ENCODE assay signal across 31 cellular contexts in genomic region chr4:126130200-126130599, GRCh38.
"Had no signal": no experiment of that assay in that cellular context is flagged by ENCODE, and none has a peak within 500 bp of the region (broad histone marks: within the 10 kb centered on the region; RNA-seq: fewer than 3 reads in every experiment).

No MANE protein-coding gene starts in this region.

- H3K27me3 Mint-ChIP-seq: naive thymus-derived CD4-positive, alpha-beta T cell; progenitor cell of endocrine pancreas; stimulated activated memory B cell treated with anti-CD40 and anti-IgM and Interleukin-4, amounts not matched to agents 10 μg/mL and 1 μg/mL and 100 μg/mL, for 72 hours; stimulated activated naive CD8-positive, alpha-beta T cell treated with anti-CD3 and anti-CD28 coated beads, Interleukin-15, amount 100 ng/mL, for 72 hours had no signal

- H3K9me3 ChIP-seq: ovary, psoas muscle, right lobe of liver, suprapubic skin, testis, tibial artery, transverse colon, upper lobe of left lung, uterus had no signal

- H3K4me2 ChIP-seq: neural progenitor cell, smooth muscle cell had no signal

- H3K4me3 Mint-ChIP-seq: naive thymus-derived CD4-positive, alpha-beta T cell; natural killer cell; nephron; neural progenitor cell; stimulated activated memory B cell treated with anti-CD40 and anti-IgM and Interleukin-4, amounts not matched to agents 10 μg/mL and 1 μg/mL and 100 μg/mL, for 72 hours; stimulated activated naive CD8-positive, alpha-beta T cell treated with anti-CD3 and anti-CD28 coated beads, Interleukin-15, amount 100 ng/mL, for 72 hours had no signal

- H2AFZ ChIP-seq: neural progenitor cell, parathyroid adenoma had no signal

- H3K4me3 ChIP-seq: neural progenitor cell, ovary, psoas muscle, right lobe of liver, skin epidermis, smooth muscle cell, spleen, suprapubic skin, testis, tibial artery, transverse colon, upper lobe of left lung, uterus had no signal

- H3K27ac ChIP-seq: neural progenitor cell, ovary, parathyroid adenoma, psoas muscle, right lobe of liver, skin epidermis, spleen, suprapubic skin, testis, tibial artery, transverse colon, upper lobe of left lung, uterus had no signal

- DNase-seq: naive thymus-derived CD4-positive, alpha-beta T cell; natural killer cell; occipital lobe; ovary; posterior cingulate gyrus; psoas muscle; right cardiac atrium; right lobe of liver; spleen; stimulated activated CD4-positive, alpha-beta T cell treated with anti-CD3 and anti-CD28 coated beads, Interleukin-12 subunit alpha, Interleukin-12 subunit beta, amount 100 ng/mL, for 4 hours; stimulated activated CD4-positive, alpha-beta T cell treated with anti-CD3 and anti-CD28 coated beads, Interleukin-1b, Interleukin-23, amount 100 ng/mL, for 48 hours; stimulated activated CD4-positive, alpha-beta T cell treated with anti-CD3 and anti-CD28 coated beads, Interleukin-4, amount 100 ng/mL, for 1 hour; stimulated activated CD4-positive, alpha-beta T cell treated with anti-CD3 and anti-CD28 coated beads, Interleukin-4, amount 100 ng/mL, for 4 hours; stimulated activated CD8-positive, alpha-beta memory T cell treated with anti-CD3 and anti-CD28 coated beads, Interleukin-4, amount 100 ng/mL, for 48 hours; stimulated activated naive CD4-positive, alpha-beta T cell; stimulated activated naive CD8-positive, alpha-beta T cell treated with anti-CD3 and anti-CD28 coated beads, Interleukin-15, amount 100 ng/mL, for 72 hours; stimulated activated naive CD8-positive, alpha-beta T cell treated with anti-CD3 and anti-CD28 coated beads, Interleukin-15, Interleukin-2, amounts not matched to agents 100 U/mL and 50 U/mL, for 24 hours; substantia nigra; testis; tibial artery; transverse colon; upper lobe of left lung; uterus had no signal

- H3K36me3 ChIP-seq: neural progenitor cell, ovary, right lobe of liver, spleen, suprapubic skin, tibial artery, transverse colon, upper lobe of left lung, uterus had no signal

- H3K4me1 Mint-ChIP-seq: naive thymus-derived CD4-positive, alpha-beta T cell; natural killer cell; nephron; neural progenitor cell; stimulated activated memory B cell treated with anti-CD40 and anti-IgM and Interleukin-4, amounts not matched to agents 10 μg/mL and 1 μg/mL and 100 μg/mL, for 72 hours; stimulated activated naive CD8-positive, alpha-beta T cell treated with anti-CD3 and anti-CD28 coated beads, Interleukin-15, amount 100 ng/mL, for 72 hours had no signal

- H3K9ac ChIP-seq: neural progenitor cell, parathyroid adenoma had no signal

- H3K27ac Mint-ChIP-seq: naive thymus-derived CD4-positive, alpha-beta T cell; natural killer cell; nephron; neural progenitor cell; progenitor cell of endocrine pancreas; stimulated activated memory B cell treated with anti-CD40 and anti-IgM and Interleukin-4, amounts not matched to agents 10 μg/mL and 1 μg/mL and 100 μg/mL, for 72 hours; stimulated activated naive CD8-positive, alpha-beta T cell treated with anti-CD3 and anti-CD28 coated beads, Interleukin-15, amount 100 ng/mL, for 72 hours had no signal

- H3K4me1 ChIP-seq: neural progenitor cell, parathyroid adenoma, psoas muscle, right lobe of liver, spleen, suprapubic skin, testis, tibial artery, transverse colon, upper lobe of left lung, uterus had no signal

- ATAC-seq: naive thymus-derived CD4-positive, alpha-beta T cell; natural killer cell; psoas muscle; right cardiac atrium; right lobe of liver; stimulated activated memory B cell treated with anti-CD40 and anti-IgM and Interleukin-4, amounts not matched to agents 10 μg/mL and 1 μg/mL and 100 μg/mL, for 72 hours; stimulated activated naive CD8-positive, alpha-beta T cell treated with anti-CD3 and anti-CD28 coated beads, Interleukin-15, amount 100 ng/mL, for 72 hours; stimulated activated naive CD8-positive, alpha-beta T cell treated with anti-CD3 and anti-CD28 coated beads, Interleukin-15, Interleukin-2, amounts not matched to agents 100 U/mL and 50 U/mL, for 24 hours had no signal

- H3K27me3 ChIP-seq: neural progenitor cell, ovary, right lobe of liver, spleen, suprapubic skin, testis, tibial artery, transverse colon, upper lobe of left lung, uterus had no signal

- H3K36me3 Mint-ChIP-seq: naive thymus-derived CD4-positive, alpha-beta T cell; natural killer cell; neural progenitor cell; stimulated activated memory B cell treated with anti-CD40 and anti-IgM and Interleukin-4, amounts not matched to agents 10 μg/mL and 1 μg/mL and 100 μg/mL, for 72 hours had no signal
